Comparison of ENCODE assay signal across 23 cellular contexts in genomic region chr5:58902765-58903164, GRCh38.
DNase-seq lines count a peak whose midpoint lies in the region; ATAC-seq and TF ChIP-seq lines count a peak whose summit lies in the region.
"Had no signal": no experiment of that assay in that cellular context is flagged by ENCODE, and none has a peak within 500 bp of the region (broad histone marks: within the 10 kb centered on the region; RNA-seq: fewer than 3 reads in every experiment).

No MANE protein-coding gene starts in this region.

- no peak overlapping the region for H3K4me3 Mint-ChIP-seq in chondrocyte (ENCODE audit: unreplicated experiment)
- no peak overlapping the region for H3K4me3 Mint-ChIP-seq in nephron
- H3K4me3 Mint-ChIP-seq: activated CD4-positive, alpha-beta T cell treated with anti-CD3 and anti-CD28 coated beads, Interleukin-2, amount 10 ng/mL, durations not matched to agents 24 days and 14 days; activated T-cell treated with anti-CD3 and anti-CD28 coated beads, Interleukin-2, amount 50 U/mL, for 24 hours; CD14-positive monocyte; neural crest cell; stimulated activated naive B cell treated with anti-CD40 and anti-IgM and Interleukin-4, amounts not matched to agents 10 μg/mL and 1 μg/mL and 100 μg/mL, for 72 hours; T-helper 1 cell treated with Interleukin-12 subunit alpha and Interleukin-12 subunit beta and Interleukin-4 antibody, amounts not matched to agents 30 μg/mL and 1 μg/mL, for 36 hours had no signal

- H3K27me3 Mint-ChIP-seq in chondrocyte (ENCODE audit: low read depth) (no peaks in the 10 kb centered on the region), nephron (ENCODE audit: low read depth) (no peaks in the 10 kb centered on the region)
- H3K27me3 Mint-ChIP-seq: activated T-cell treated with anti-CD3 and anti-CD28 coated beads, Interleukin-2, amount 50 U/mL, for 24 hours had no signal

- H3K27ac ChIP-seq in C4-2B: no peak overlapping the region
- H3K27ac ChIP-seq: RWPE1 had no signal

- peak; percentile 8 for DNase-seq in RKO (ENCODE audit: low spot score)
- DNase-seq in chondrocyte (ENCODE audit: low spot score): no peak
- DNase-seq in DMS 273 (lab: John Stamatoyannopoulos, UW; ENCODE audit: unreplicated experiment): no peak
- DNase-seq: activated CD4-positive, alpha-beta T cell treated with anti-CD3 and anti-CD28 coated beads, Interleukin-2, amount 10 ng/mL, durations not matched to agents 24 days and 14 days; activated gamma-delta T cell treated with Interleukin-2 at 50 U/mL for 16 hours; activated T-cell treated with anti-CD3 and anti-CD28 coated beads, Interleukin-2, amount 50 U/mL, for 24 hours; DND-41; IMR-90; NCI-H1048; NCI-H2029; NCI-H524 treated with DMSO at 0.1 percent for 48 hours; posterior cingulate gyrus; SK-N-SH; stimulated activated naive B cell treated with anti-CD40 and anti-IgM and Interleukin-4, amounts not matched to agents 10 μg/mL and 1 μg/mL and 100 μg/mL, for 72 hours had no signal

- no peak for ATAC-seq in GM21737 (IDR thresholded peaks at IDR 0.05; ENCODE audit: unreplicated experiment)
- ATAC-seq in HG03159 (IDR thresholded peaks at IDR 0.05; ENCODE audit: unreplicated experiment): no peak
- no peak for ATAC-seq in HG03039 (IDR thresholded peaks at IDR 0.05; ENCODE audit: unreplicated experiment)
- ATAC-seq: stimulated activated naive B cell treated with anti-CD40 and anti-IgM and Interleukin-4, amounts not matched to agents 10 μg/mL and 1 μg/mL and 100 μg/mL, for 72 hours had no signal

- peaks cover 17% of the 10 kb centered on the region for H3K4me1 Mint-ChIP-seq in chondrocyte (ENCODE audit: low read depth)
- peaks cover 16% of the 10 kb centered on the region for H3K4me1 Mint-ChIP-seq in nephron
- H3K4me1 Mint-ChIP-seq: activated CD4-positive, alpha-beta T cell treated with anti-CD3 and anti-CD28 coated beads, Interleukin-2, amount 10 ng/mL, durations not matched to agents 24 days and 14 days; CD14-positive monocyte; neural crest cell; stimulated activated naive B cell treated with anti-CD40 and anti-IgM and Interleukin-4, amounts not matched to agents 10 μg/mL and 1 μg/mL and 100 μg/mL, for 72 hours had no signal

- TF ChIP-seq CTCF in C4-2B (conservative IDR thresholded peaks at IDR 0.05) (peak; percentile 22), chondrocyte (IDR thresholded peaks at IDR 0.05) (peak; percentile 13), nephron (IDR thresholded peaks at IDR 0.05; ENCODE audit: unreplicated experiment in 3 of 3) (no peak)

- H3K9me3 Mint-ChIP-seq in chondrocyte (ENCODE audit: low read depth) (peaks cover 11% of the 10 kb centered on the region), nephron (no peaks in the 10 kb centered on the region)
- H3K9me3 Mint-ChIP-seq: activated T-cell treated with anti-CD3 and anti-CD28 coated beads, Interleukin-2, amount 50 U/mL, for 24 hours had no signal

- no peak overlapping the region for H3K27ac Mint-ChIP-seq in chondrocyte (ENCODE audit: unreplicated experiment)
- peak overlapping the region in 2 of 3 experiments; percentile 61 to 62 for H3K27ac Mint-ChIP-seq in nephron
- H3K27ac Mint-ChIP-seq: activated CD4-positive, alpha-beta T cell treated with anti-CD3 and anti-CD28 coated beads, Interleukin-2, amount 10 ng/mL, durations not matched to agents 24 days and 14 days; activated T-cell treated with anti-CD3 and anti-CD28 coated beads, Interleukin-2, amount 50 U/mL, for 24 hours; stimulated activated naive B cell treated with anti-CD40 and anti-IgM and Interleukin-4, amounts not matched to agents 10 μg/mL and 1 μg/mL and 100 μg/mL, for 72 hours; T-helper 1 cell treated with Interleukin-12 subunit alpha and Interleukin-12 subunit beta and Interleukin-4 antibody, amounts not matched to agents 30 μg/mL and 1 μg/mL, for 36 hours had no signal

- H3K36me3 Mint-ChIP-seq in chondrocyte (ENCODE audit: low read depth) (no peaks in the 10 kb centered on the region), nephron (ENCODE audit: low read depth) (no peaks in the 10 kb centered on the region)
- H3K36me3 Mint-ChIP-seq: CD14-positive monocyte; stimulated activated naive B cell treated with anti-CD40 and anti-IgM and Interleukin-4, amounts not matched to agents 10 μg/mL and 1 μg/mL and 100 μg/mL, for 72 hours had no signal

Comparison
In these comparisons a context has a peak if more than half of its experiments do, and no peak if none do; other contexts are left out.
1. CTCF ChIP-seq: peak in C4-2B (single experiment) and chondrocyte (single experiment); none in nephron (0 of 3).